Comparison of ENCODE assay signal across 15 cellular contexts in the genomic region with DNA sequence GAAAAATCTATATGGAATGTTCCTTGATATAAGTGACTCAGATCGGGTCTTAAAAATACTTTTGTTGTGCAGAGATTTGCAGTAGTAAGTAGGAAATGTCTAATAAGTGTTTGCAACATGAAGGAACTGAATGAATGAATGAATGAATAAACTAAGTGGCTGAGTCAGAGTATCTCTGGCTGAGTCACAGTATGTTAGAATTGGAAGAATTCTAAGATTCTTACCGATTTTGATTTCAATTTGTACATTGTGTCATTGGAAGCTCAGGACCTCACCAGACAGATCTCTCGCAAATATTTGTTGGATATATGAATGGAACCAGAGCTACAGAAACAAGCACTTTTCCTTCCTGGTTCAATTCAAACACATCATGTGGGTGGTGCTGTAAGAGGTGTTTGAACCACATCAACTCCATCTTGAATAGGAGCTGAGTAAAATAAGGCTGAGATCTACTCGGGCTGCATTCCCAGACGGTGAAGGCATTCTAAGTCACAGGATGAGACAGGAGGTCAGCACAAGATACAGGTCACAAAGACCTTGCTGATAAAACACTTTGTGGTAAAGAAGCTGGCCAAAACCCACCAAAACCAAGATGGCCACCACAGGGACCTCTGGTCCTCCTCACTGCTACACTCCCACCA.
DNase-seq lines count a peak whose midpoint lies in the region; ATAC-seq and TF ChIP-seq lines count a peak whose summit lies in the region.
"Had no signal": no experiment of that assay in that cellular context is flagged by ENCODE, and none has a peak within 500 bp of the region (broad histone marks: within the 10 kb centered on the region; RNA-seq: fewer than 3 reads in every experiment).

No MANE protein-coding gene starts in this region.

- H3K4me1 ChIP-seq in osteoblast (ENCODE audit: insufficient read depth, low read length) = peaks cover 24% of the 10 kb centered on the region

- no peaks in the 10 kb centered on the region for H4K20me1 ChIP-seq in osteoblast (ENCODE audit: insufficient read depth, low read length)

- H3K9me3 ChIP-seq in MG63 (no peaks in the 10 kb centered on the region), osteoblast (ENCODE audit: low read depth, low read length) (no peaks in the 10 kb centered on the region)
- H3K9me3 ChIP-seq: pancreas had no signal

- ATAC-seq in GM21423 (IDR thresholded peaks at IDR 0.05; ENCODE audit: unreplicated experiment) = no peak

- no peaks in the 10 kb centered on the region for H3K79me2 ChIP-seq in osteoblast (ENCODE audit: insufficient read depth, low read length)

- peak overlapping the region; percentile 58 for H3K27ac ChIP-seq in osteoblast (ENCODE audit: low read depth, low read length)

- DNase-seq in EH (ENCODE audit: low read depth) (peak; percentile 94), MG63 (peak; percentile 5), dermis blood vessel endothelial cell (peak; percentile 33), osteoblast (ENCODE audit: insufficient read length, low spot score, missing footprints) (peak; percentile 83), NCI-H748 (lab: John Stamatoyannopoulos, UW; ENCODE audit: unreplicated experiment) (no peak), OCI-M1 (lab: John Stamatoyannopoulos, UW) (no peak), H7 (no peak)
- DNase-seq: activated B cell treated with CpG ODN at 0.5 μM for 24 hours; MV-4-11; NCI-H526; SHP77 treated with DMSO at 0.1 percent for 48 hours; stimulated activated CD4-positive, alpha-beta T cell treated with anti-CD3 and anti-CD28 coated beads, Interleukin-2, amount 100 ng/mL, for 48 hours had no signal

- H2AFZ ChIP-seq in osteoblast (ENCODE audit: low read length) = peak overlapping the region; percentile 56

- H3K4me3 ChIP-seq in MG63 = no peak overlapping the region
- peak overlapping the region; percentile 24 for H3K4me3 ChIP-seq in osteoblast (ENCODE audit: insufficient read depth, low read length)
- no peak overlapping the region for H3K4me3 ChIP-seq in H7 (ENCODE audit: insufficient read depth, low read depth, low read length)
- H3K4me3 ChIP-seq: lung, pancreas had no signal

- peak overlapping the region; percentile 49 for H3K4me2 ChIP-seq in osteoblast (ENCODE audit: insufficient read depth, low read length)

- no peaks in the 10 kb centered on the region for H3K27me3 ChIP-seq in MG63
- H3K27me3 ChIP-seq in osteoblast (ENCODE audit: insufficient read depth, low read length) = no peaks in the 10 kb centered on the region
- no peaks in the 10 kb centered on the region for H3K27me3 ChIP-seq in H7 (ENCODE audit: control insufficient read depth, insufficient read depth, low read length)
- H3K27me3 ChIP-seq: pancreas had no signal

- no peak for TF ChIP-seq CTCF in osteoblast (IDR thresholded peaks at IDR 0.05; ENCODE audit: extremely low read depth, low read depth, low read length)

- H3K36me3 ChIP-seq in MG63 = no peaks in the 10 kb centered on the region
- no peaks in the 10 kb centered on the region for H3K36me3 ChIP-seq in osteoblast (ENCODE audit: insufficient read depth, low read length)
- H3K36me3 ChIP-seq in H7 (replicated peaks; ENCODE audit: control insufficient read depth, insufficient read depth, low read length) = peaks cover 2% of the 10 kb centered on the region; the same call in 1 of the 2 replicates
- H3K36me3 ChIP-seq: pancreas had no signal

Comparison
In these comparisons a context has a peak if more than half of its experiments do, and no peak if none do; other contexts are left out.
1. DNase-seq: peak in EH (single experiment), MG63 (single experiment), dermis blood vessel endothelial cell (single experiment) and osteoblast (single experiment); none in NCI-H748 (single experiment), OCI-M1 (single experiment) and H7 (single experiment).